ENCODE assay signal across 29 cellular contexts in genomic region chr18:51563401-51563800, GRCh38.
DNase-seq lines count a peak whose midpoint lies in the region; ATAC-seq, FAIRE-seq and TF ChIP-seq lines count a peak whose summit lies in the region.
"Had no signal": no experiment of that assay in that cellular context is flagged by ENCODE, and none has a peak within 500 bp of the region (broad histone marks: within the 10 kb centered on the region; RNA-seq: fewer than 3 reads in every experiment).

No MANE protein-coding gene starts in this region.

- no peak for TF ChIP-seq CTCF in brain (conservative IDR thresholded peaks at IDR 0.05)
- TF ChIP-seq CTCF in HepG2 (CRISPR knock-in tag; IDR thresholded peaks at IDR 0.05) = no peak

- H3K27ac ChIP-seq in neuronal stem cell (replicated peaks; ENCODE audit: low read length) = peak overlapping the region; percentile 13
- H3K27ac ChIP-seq in HepG2 (ENCODE audit: extremely low read length, insufficient read depth, low read length) = no peak overlapping the region
- H3K27ac ChIP-seq: GM23248, RWPE1 had no signal

- H2BK5ac ChIP-seq in neuronal stem cell (ENCODE audit: low read length) = no peak overlapping the region

- intact Hi-C loops in HepG2 (cut with micrococcal nuclease; ENCODE audit: unreplicated experiment) = no loop called here

- H3K4me1 ChIP-seq in neuronal stem cell (ENCODE audit: control insufficient read depth in 2 of 2, insufficient read depth in 1 of 2, low read depth in 1 of 2, low read length in 2 of 2) (peaks cover 0 to 2% of the 10 kb centered on the region in 2 donors), HAP-1 (no peaks in the 10 kb centered on the region), HepG2 (ENCODE audit: insufficient read depth, low read length) (no peaks in the 10 kb centered on the region)

- H4K20me1 ChIP-seq in HepG2 (ENCODE audit: insufficient read depth, low read length) = no peaks in the 10 kb centered on the region

- no peak overlapping the region for H2BK120ac ChIP-seq in neuronal stem cell (ENCODE audit: low read depth, low read length)

- no TSS peak for BruUV-seq in HepG2 (replicated peaks; lab: Mats Ljungman, UMichigan)

- H2BK12ac ChIP-seq in neuronal stem cell (ENCODE audit: low read length) = no peak overlapping the region

- H3K27me3 ChIP-seq in neuronal stem cell (ENCODE audit: control insufficient read depth in 3 of 3, insufficient read depth in 3 of 3, low read depth in 1 of 3, low read length in 3 of 3) = no peaks in the 10 kb centered on the region
- no peaks in the 10 kb centered on the region for H3K27me3 ChIP-seq in HAP-1 (ENCODE audit: low read depth)
- H3K27me3 ChIP-seq in HepG2 (ENCODE audit: control insufficient read depth in 1 of 2, insufficient read depth in 2 of 2, low read length in 2 of 2) = peaks cover 0 to 2% of the 10 kb centered on the region in 2 experiments; a peak in 1 of 5 replicates
- H3K27me3 ChIP-seq: MG63 had no signal

- no peaks in the 10 kb centered on the region for H3K79me2 ChIP-seq in HepG2 (ENCODE audit: insufficient read depth, low read length)

- no peak overlapping the region for H2AK5ac ChIP-seq in neuronal stem cell (ENCODE audit: low read depth, low read length)

- no peak for TF ChIP-seq RAD21 in HepG2 (CRISPR knock-in tag; IDR thresholded peaks at IDR 0.05)

- H4K91ac ChIP-seq in neuronal stem cell (ENCODE audit: low read depth, low read length, poor library complexity) = no peak overlapping the region

- TF ChIP-seq POLR2A in HepG2 (IDR thresholded peaks at IDR 0.05; ENCODE audit: insufficient read depth in 1 of 2, low read depth in 2 of 2, low read length in 2 of 2) = no peak

- peak overlapping the region in 3 of 5 experiments; percentile 23 to 67 (median 42) for H3K27ac Mint-ChIP-seq in brain
- H3K27ac Mint-ChIP-seq: CD14-positive monocyte; CD8-positive, alpha-beta memory T cell; HFFc6 had no signal

- CTCF ChIA-PET in HepG2 (lab: Yijun Ruan, JAX; ENCODE audit: low intra/inter-chr PET ratio, low total read pairs) = no interaction called here

- no peaks in the 10 kb centered on the region for H3K36me3 Mint-ChIP-seq in brain
- H3K36me3 Mint-ChIP-seq: CD14-positive monocyte; CD8-positive, alpha-beta memory T cell had no signal

- H3K36me3 ChIP-seq in neuronal stem cell (replicated peaks in 1 of 2; ENCODE audit: control insufficient read depth in 2 of 2, insufficient read depth in 2 of 2, low read length in 2 of 2) (no peaks in the 10 kb centered on the region), HAP-1 (replicated peaks) (no peaks in the 10 kb centered on the region), HepG2 (replicated peaks in 1 of 2; ENCODE audit: control insufficient read depth in 1 of 2, insufficient read depth in 2 of 2, low read length in 2 of 2) (no peaks in the 10 kb centered on the region)
- H3K36me3 ChIP-seq: MG63 had no signal

- H4K8ac ChIP-seq in neuronal stem cell (ENCODE audit: low read depth, low read length) = no peak overlapping the region

- no peak for ATAC-seq in HepG2
- ATAC-seq: Panc1 had no signal

- POLR2A ChIA-PET in HepG2 (lab: Yijun Ruan, JAX) = no interaction called here

- H3K79me1 ChIP-seq in neuronal stem cell (ENCODE audit: low read depth, low read length) = no peaks in the 10 kb centered on the region

- H3K18ac ChIP-seq in neuronal stem cell (ENCODE audit: low read length) = peak overlapping the region; percentile 63

- H3K4me2 ChIP-seq in neuronal stem cell (ENCODE audit: insufficient read depth, low read length, poor library complexity, severe bottlenecking) (no peak overlapping the region), HepG2 (ENCODE audit: low read depth, low read length) (no peak overlapping the region)
- H3K4me2 ChIP-seq: SK-N-SH had no signal

- no peak overlapping the region for H3K4me3 ChIP-seq in neuronal stem cell (ENCODE audit: low read length in 2 of 2)
- no peak overlapping the region for H3K4me3 ChIP-seq in HAP-1
- H3K4me3 ChIP-seq in HepG2 (replicated peaks in 1 of 3; ENCODE audit: insufficient read depth in 1 of 3, low read depth in 2 of 3, low read length in 3 of 3) = no peak overlapping the region
- H3K4me3 ChIP-seq: GM23248, MG63 had no signal

- in situ Hi-C loops in HAP-1 (cut with MboI; ENCODE audit: low sequenced_read_pairs) (loop anchor here (25.0 kb wide), 1 partner anchor 451 kb away; no protein-coding TSS in a partner anchor), HepG2 (cut with HindIII; ENCODE audit: extremely low pct_ligation_motif_present, low pct_unique_long_range_greater_than_20kb) (no loop called here)

- no peak overlapping the region for H2BK15ac ChIP-seq in neuronal stem cell (ENCODE audit: low read length)

- peaks cover 0 to 1% of the 10 kb centered on the region in 2 donors for H3K9me3 ChIP-seq in neuronal stem cell (replicated peaks in 1 of 2; ENCODE audit: control insufficient read depth in 2 of 2, insufficient read depth in 1 of 2, low read depth in 1 of 2, low read length in 2 of 2)
- H3K9me3 ChIP-seq in HAP-1 = no peaks in the 10 kb centered on the region
- no peaks in the 10 kb centered on the region for H3K9me3 ChIP-seq in HepG2 (ENCODE audit: low read length)
- H3K9me3 ChIP-seq: MG63, SK-N-SH had no signal

- no peaks in the 10 kb centered on the region for H3K27me3 Mint-ChIP-seq in brain

- H3K9ac ChIP-seq in neuronal stem cell (ENCODE audit: low read depth, low read length, poor library complexity) (no peak overlapping the region), HepG2 (ENCODE audit: insufficient read depth, low read depth, low read length) (no peak overlapping the region)
- H3K9ac ChIP-seq: GM23248, SK-N-SH had no signal

- TF ChIP-seq EP300 in HepG2 (IDR thresholded peaks at IDR 0.05; ENCODE audit: low read depth in 2 of 2, low read length in 2 of 2) (no peak), HepG2 (CRISPR knock-in tag; IDR thresholded peaks at IDR 0.05; ENCODE audit: borderline replicate concordance) (no peak)

- no peak overlapping the region for H3K14ac ChIP-seq in neuronal stem cell (ENCODE audit: low read length)

- WGBS in neuronal stem cell (ENCODE audit: extremely low coverage in 2 of 2, insufficient read length in 2 of 2, insufficient replicate concordance in 1 of 2), 2 donors = no CpG with 5 or more reads among the region's 6 CpGs
- 20% methylated on average over 6 of the region's 6 CpGs for WGBS in HepG2 (ENCODE audit: low lambda C conversion rate)

- peaks cover 0 to 3% (median 0%) of the 10 kb centered on the region in 5 experiments for H3K9me3 Mint-ChIP-seq in brain
- H3K9me3 Mint-ChIP-seq: CD8-positive, alpha-beta memory T cell had no signal

- no peak overlapping the region for H3K4me3 Mint-ChIP-seq in brain
- H3K4me3 Mint-ChIP-seq: CD14-positive monocyte; CD8-positive, alpha-beta memory T cell; HFFc6 had no signal

- H2AFZ ChIP-seq in neuronal stem cell (ENCODE audit: low read length) (no peak overlapping the region), HepG2 (ENCODE audit: low read length) (no peak overlapping the region)
- H2AFZ ChIP-seq: GM23248 had no signal

- H3K4ac ChIP-seq in neuronal stem cell (ENCODE audit: low read length) = no peak overlapping the region

- DNase-seq in ELF-1 (ENCODE audit: low read depth, low spot score) (peak; percentile 59), NCI-H69 (lab: John Stamatoyannopoulos, UW) (peak; percentile 36), neuronal stem cell (ENCODE audit: low spot score) (no peak), HAP-1 (ENCODE audit: low spot score in 2 of 2) (no peak), HepG2 (ENCODE audit: low spot score) (no peak), retina (no peak)
- no peak for DNase-seq in activated CD4-positive, alpha-beta T cell treated with anti-CD3 and anti-CD28 coated beads for 1 hour
- DNase-seq: Calu3; CD8-positive, alpha-beta memory T cell; DMS79 treated with DMSO at 0.1 percent for 48 hours; GM23248; H7; HFFc6; IMR-90; KG1; MG63; NCI-H1105 treated with DMSO at 0.1 percent for 48 hours; NCI-H146; NCI-H1930; NCI-H2107; NCI-H526; SHP77; SK-N-SH had no signal

- H3K4me1 Mint-ChIP-seq in brain = peaks cover 23% of the 10 kb centered on the region
- H3K4me1 Mint-ChIP-seq: CD14-positive monocyte; CD8-positive, alpha-beta memory T cell had no signal

- no peak for FAIRE-seq in HepG2 (lab: Jason Lieb, UNC)
- FAIRE-seq: A204.1, HTR-8/SVneo had no signal

- no peak overlapping the region for H3K23ac ChIP-seq in neuronal stem cell (ENCODE audit: low read depth, low read length, poor library complexity)

TF ChIP-seq in HepG2, 621 proteins besides CTCF, POLR2A, EP300 and RAD21:
- no peak for TF ChIP-seq HNRNPK (IDR thresholded peaks at IDR 0.05; ENCODE audit: low read depth, low read length, poor library complexity, severe bottlenecking)
- no peak for TF ChIP-seq SNAI1 (CRISPR knock-in tag; IDR thresholded peaks at IDR 0.05; ENCODE audit: borderline replicate concordance)
- TF ChIP-seq SRSF9 (IDR thresholded peaks at IDR 0.05; ENCODE audit: borderline replicate concordance, insufficient read depth, low read depth, low read length, poor library complexity, severe bottlenecking) = no peak
- TF ChIP-seq AFF4 (CRISPR knock-in tag; IDR thresholded peaks at IDR 0.05) = no peak
- no peak for TF ChIP-seq SMC3 (IDR thresholded peaks at IDR 0.05; ENCODE audit: low read length)

Comparison
In these comparisons a context has a peak if more than half of its experiments do, and no peak if none do; other contexts are left out.
1. DNase-seq: peak in ELF-1 (single experiment) and NCI-H69 (single experiment); none in neuronal stem cell (single experiment), HAP-1 (0 of 2), activated CD4-positive, alpha-beta T cell treated with anti-CD3 and anti-CD28 coated beads for 1 hour (single experiment), HepG2 (single experiment) and retina (single experiment).